In genomic region chr3:32421991-32422859, GRCh38 we compare ENCODE assay signal across 8 cellular contexts. TPM values are rescaled to one million over a fixed set of nuclear protein-coding genes. Genes with fewer than 3 reads are reported as not detected.
DNase-seq lines count a peak whose midpoint lies in the region; ATAC-seq and TF ChIP-seq lines count a peak whose summit lies in the region.

No MANE protein-coding gene starts in this region.

- peak overlapping the region; percentile 25 for H3K18ac ChIP-seq in trophoblast cell (ENCODE audit: low read length)

- ATAC-seq in HG03280 (IDR thresholded peaks at IDR 0.05; ENCODE audit: unreplicated experiment) (no peak), GM19328 (IDR thresholded peaks at IDR 0.05; ENCODE audit: unreplicated experiment) (no peak)

- no peak overlapping the region for H2BK5ac ChIP-seq in trophoblast cell (ENCODE audit: low read depth, low read length, poor library complexity)

- no peak overlapping the region for H3K14ac ChIP-seq in trophoblast cell (ENCODE audit: low read length)

- H2BK12ac ChIP-seq in trophoblast cell (ENCODE audit: low read length), result peak overlapping the region; percentile 51

- CTCF ChIA-PET in HEK293 (lab: Yijun Ruan, JAX), result interaction anchor here (0.6 to 1.5 kb wide), 5 partner anchors 42 to 246 kb away, joined by 3 read pairs; no protein-coding TSS in a partner anchor

- no peak overlapping the region for H3K23ac ChIP-seq in trophoblast cell (ENCODE audit: low read length)

- no peaks in the 10 kb centered on the region for H3K27me3 ChIP-seq in trophoblast cell (ENCODE audit: insufficient read depth, low read length)

- POLR2A ChIA-PET in HEK293 (lab: Yijun Ruan, JAX), result interaction anchor here (1.2 kb wide), 1 partner anchor 263 kb away, joined by 3 read pairs; the partner anchor contains the start of gene CNOT10

- no peak overlapping the region for H3K4me2 ChIP-seq in trophoblast cell (ENCODE audit: low read length)

- H3K4ac ChIP-seq in trophoblast cell (ENCODE audit: low read depth, low read length), result peak overlapping the region; percentile 39

- no peak overlapping the region for H4K8ac ChIP-seq in trophoblast cell (ENCODE audit: low read depth, low read length)

- peak; percentile 72 for DNase-seq in AG08396 (ENCODE audit: low spot score)
- DNase-seq in SK-MEL-5 (ENCODE audit: low read depth, low spot score), result peak; percentile 84
- DNase-seq in fibroblast of mammary gland (ENCODE audit: low read depth), result peak; percentile 75
- no peak for DNase-seq in trophoblast cell
- no peak for DNase-seq in GM13976 (ENCODE audit: low spot score)

- no peak overlapping the region for H3K4me3 ChIP-seq in HEK293 (ENCODE audit: low read depth, low read length)
- H3K4me3 ChIP-seq in fibroblast of mammary gland (ENCODE audit: control insufficient read depth, low read depth, low read length), result no peak overlapping the region
- no peak overlapping the region for H3K4me3 ChIP-seq in trophoblast cell (ENCODE audit: low read depth, low read length)

- H2AFZ ChIP-seq in trophoblast cell (ENCODE audit: insufficient read depth, low read length, poor library complexity), result no peak overlapping the region

- H4K91ac ChIP-seq in trophoblast cell (ENCODE audit: low read depth, low read length), result no peak overlapping the region

- TF ChIP-seq CTCF in HEK293 (tag by site-specific recombination; IDR thresholded peaks at IDR 0.05), result no peak
- TF ChIP-seq CTCF in fibroblast of mammary gland (conservative IDR thresholded peaks at IDR 0.05; ENCODE audit: control insufficient read depth, insufficient read depth, low read depth, low read length), result no peak
- TF ChIP-seq CTCF in GM13976 (IDR thresholded peaks at IDR 0.05; ENCODE audit: borderline replicate concordance, control extremely low read depth, extremely low read depth, insufficient read depth, missing control alignments), result no peak

- H2AK5ac ChIP-seq in trophoblast cell (ENCODE audit: low read length), result peak overlapping the region; percentile 39

- no peak overlapping the region; the same call in 1 of the 2 replicates for H3K27ac ChIP-seq in HEK293 (ENCODE audit: extremely low read depth, low read depth, low read length)
- no peak overlapping the region for H3K27ac ChIP-seq in trophoblast cell (ENCODE audit: low read depth, low read length)

- no peaks in the 10 kb centered on the region for H3K36me3 ChIP-seq in HEK293 (ENCODE audit: control insufficient read depth in 2 of 2, insufficient read depth in 1 of 2, low read length in 2 of 2)
- no peaks in the 10 kb centered on the region for H3K36me3 ChIP-seq in trophoblast cell (ENCODE audit: control insufficient read depth in 1 of 2, insufficient read depth in 2 of 2, low read length in 2 of 2)

- H3K79me1 ChIP-seq in trophoblast cell (ENCODE audit: low read length), result peaks cover 10% of the 10 kb centered on the region

- H3K9me3 ChIP-seq in HEK293 (ENCODE audit: control insufficient read depth, insufficient read depth, low read depth, low read length) (no peaks in the 10 kb centered on the region), trophoblast cell (ENCODE audit: insufficient read depth, low read depth, low read length) (no peaks in the 10 kb centered on the region)

- in situ Hi-C loops in SK-MEL-5 (cut with HindIII; ENCODE audit: low pct_unique_long_range_greater_than_20kb, low sequenced_read_pairs) (no loop called here), GM13976 (cut with MboI; ENCODE audit: low sequenced_read_pairs, unreplicated experiment) (no loop called here)

- no peak overlapping the region for H2BK120ac ChIP-seq in trophoblast cell (ENCODE audit: insufficient read depth, low read length, poor library complexity)

- no peak overlapping the region for H3K9ac ChIP-seq in trophoblast cell (ENCODE audit: low read length)

- H3K79me2 ChIP-seq in trophoblast cell (ENCODE audit: control insufficient read depth, insufficient read depth, low read length, poor library complexity), result peaks cover 7% of the 10 kb centered on the region

- H3K4me1 ChIP-seq in HEK293 (ENCODE audit: control insufficient read depth, insufficient read depth, low read length) (no peaks in the 10 kb centered on the region; the same call in 1 of the 2 replicates), trophoblast cell (ENCODE audit: control insufficient read depth in 1 of 2, insufficient read depth in 2 of 2, low read length in 2 of 2) (peaks cover 23 to 26% of the 10 kb centered on the region in 2 experiments)

- H4K12ac ChIP-seq in trophoblast cell (ENCODE audit: low read depth, low read length), result no peak overlapping the region

- no CpG with 5 or more reads among the region's 10 CpGs for whole genome bisulfite sequencing in trophoblast cell (ENCODE audit: extremely low coverage, insufficient coverage, insufficient read length)

TF ChIP-seq in HEK293, 187 proteins besides CTCF, POLR2A, EP300 and RAD21 (continues in another document):
- TF ChIP-seq ZNF391 (tag by site-specific recombination; IDR thresholded peaks at IDR 0.05; ENCODE audit: borderline replicate concordance, low read depth) (no peak), ZNF184 (tag by site-specific recombination; IDR thresholded peaks at IDR 0.05) (no peak), ZNF404 (tag by site-specific recombination; IDR thresholded peaks at IDR 0.05) (no peak), ZXDB (tag by site-specific recombination; IDR thresholded peaks at IDR 0.05) (peak; percentile 74), ZNF544 (tag by site-specific recombination; IDR thresholded peaks at IDR 0.05) (no peak), ZNF221 (tag by site-specific recombination; IDR thresholded peaks at IDR 0.05; ENCODE audit: borderline replicate concordance) (no peak), MZF1 (tag by site-specific recombination; IDR thresholded peaks at IDR 0.05; ENCODE audit: borderline replicate concordance) (no peak), ZNF776 (tag by site-specific recombination; IDR thresholded peaks at IDR 0.05; ENCODE audit: borderline replicate concordance) (no peak), ZNF335 (tag by site-specific recombination; conservative IDR thresholded peaks at IDR 0.05) (no peak), ZNF488 (tag by site-specific recombination; IDR thresholded peaks at IDR 0.05) (no peak), ZNF548 (tag by site-specific recombination; IDR thresholded peaks at IDR 0.05) (no peak), PATZ1 (tag by site-specific recombination; IDR thresholded peaks at IDR 0.05) (no peak), ZNF175 (tag by site-specific recombination; IDR thresholded peaks at IDR 0.05) (no peak), ZNF26 (tag by site-specific recombination; IDR thresholded peaks at IDR 0.05) (no peak), ZNF580 (tag by site-specific recombination; IDR thresholded peaks at IDR 0.05) (no peak), SP7 (tag by site-specific recombination; IDR thresholded peaks at IDR 0.05) (peak; percentile 83), RBAK (tag by site-specific recombination; IDR thresholded peaks at IDR 0.05) (peak; percentile 87; the same call in 1 of the 2 replicates), ZNF791 (tag by site-specific recombination; IDR thresholded peaks at IDR 0.05) (no peak)

RNA-seq across cellular contexts. Expression of gene CMTM7, which starts 30.6 kb away (rescaled TPM):
- 19.0 and 23.3 TPM in 2 replicates for total RNA-seq in SK-MEL-5 (2014; rRNA removed; shearing (Covaris generic))
- 82.5 and 95.4 TPM in 2 replicates for polyA plus RNA-seq in SK-MEL-5 (2015; cell fraction: cytosol; rRNA removed)
- 58.4 and 77.3 TPM in 2 replicates for polyA plus RNA-seq in SK-MEL-5 (2015; cell fraction: nucleus; rRNA removed)
- polyA plus RNA-seq in trophoblast cell (2013), result 16.7 and 18.6 TPM in 2 replicates

Comparison
In these comparisons a context has a peak if more than half of its experiments do, and no peak if none do; other contexts are left out.
1. DNase-seq: peak in AG08396 (single experiment), SK-MEL-5 (single experiment) and fibroblast of mammary gland (single experiment); none in trophoblast cell (0 of 2) and GM13976 (single experiment).